ENCODE assay signal across 1 cellular context in genomic region chr17:77470800-77471733, GRCh38.
TF ChIP-seq lines count a peak whose summit lies in the region.

No MANE protein-coding gene starts in this region.

TF ChIP-seq in K562, 482 proteins besides CTCF, POLR2A, EP300 and RAD21 (continued from another document):
- TF ChIP-seq ZNF740 (CRISPR knock-in tag; IDR thresholded peaks at IDR 0.05) (no peak), ZNF740 (tag; IDR thresholded peaks at IDR 0.05) (peak in 1 of 2 experiments; percentile 25; a peak in 1 of 4 replicates), MAFG (tag; conservative IDR thresholded peaks at IDR 0.05) (no peak), HMGN3 (IDR thresholded peaks at IDR 0.05; ENCODE audit: borderline replicate concordance, extremely low read depth, insufficient read length, low read depth, low read length) (no peak), BRD4 (IDR thresholded peaks at IDR 0.05) (no peak), PKNOX1 (IDR thresholded peaks at IDR 0.05) (peak; percentile 90), PHB (CRISPR knock-in tag; IDR thresholded peaks at IDR 0.05) (no peak), L3MBTL2 (IDR thresholded peaks at IDR 0.05) (no peak), ZNF143 (CRISPR knock-in tag; IDR thresholded peaks at IDR 0.05) (no peak), ARID1B (IDR thresholded peaks at IDR 0.05) (peak; percentile 83), MYC (IDR thresholded peaks at IDR 0.05; ENCODE audit: low read depth, low read length) (peak; percentile 16; the same call in 1 of the 2 replicates), MYC (CRISPR knock-in tag; IDR thresholded peaks at IDR 0.05; ENCODE audit: borderline replicate concordance, low read depth) (no peak), ZNF639 (CRISPR knock-in tag; conservative IDR thresholded peaks at IDR 0.05 in 1 of 2, IDR thresholded peaks at IDR 0.05 in 1 of 2) (no peak), ELF1 (tag; IDR thresholded peaks at IDR 0.05) (no peak), CREM (IDR thresholded peaks at IDR 0.05; ENCODE audit: low read depth) (peak; percentile 44; the same call in 1 of the 2 replicates), SNRNP70 (optimal IDR thresholded peaks at IDR 0.05; ENCODE audit: low read depth, low read length) (no peak), RERE (CRISPR knock-in tag; IDR thresholded peaks at IDR 0.05; ENCODE audit: borderline replicate concordance) (no peak), ZNF584 (CRISPR knock-in tag; IDR thresholded peaks at IDR 0.05; ENCODE audit: low read depth) (peak; percentile 66; the same call in 1 of the 2 replicates), MECOM (CRISPR knock-in tag; IDR thresholded peaks at IDR 0.05) (peak; percentile 78; the same call in 1 of the 2 replicates), MYNN (IDR thresholded peaks at IDR 0.05) (no peak), MYNN (CRISPR knock-in tag; IDR thresholded peaks at IDR 0.05) (no peak), ZFP91 (CRISPR knock-in tag; IDR thresholded peaks at IDR 0.05) (no peak), GABPB2 (CRISPR knock-in tag; conservative IDR thresholded peaks at IDR 0.05) (no peak), OTX1 (CRISPR knock-in tag; IDR thresholded peaks at IDR 0.05) (no peak), MAZ (CRISPR knock-in tag; conservative IDR thresholded peaks at IDR 0.05 in 1 of 2, IDR thresholded peaks at IDR 0.05 in 1 of 2) (peak; percentile 14 to 68; a peak in 1 of 4 replicates), DPF2 (IDR thresholded peaks at IDR 0.05) (peak; percentile 81), VEZF1 (CRISPR knock-in tag; IDR thresholded peaks at IDR 0.05) (peak; percentile 89), RBM39 (optimal IDR thresholded peaks at IDR 0.05; ENCODE audit: low read depth, low read length) (no peak), POLR2G (IDR thresholded peaks at IDR 0.05; ENCODE audit: low read depth, low read length) (0 out of 2 replicates have a peak, but pooled peaks have one; percentile 19), MLLT1 (IDR thresholded peaks at IDR 0.05) (no peak), SMAD4 (CRISPR knock-in tag; conservative IDR thresholded peaks at IDR 0.05) (peak; percentile 63), RCOR1 (IDR thresholded peaks at IDR 0.05; ENCODE audit: borderline replicate concordance in 1 of 2, low read depth in 2 of 2, low read length in 2 of 2) (peak in 1 of 2 experiments; percentile 76; a peak in 1 of 4 replicates), KLF16 (IDR thresholded peaks at IDR 0.05) (peak; percentile 27; the same call in 1 of the 2 replicates), TRIM24 (IDR thresholded peaks at IDR 0.05) (peak; percentile 66 to 76; a peak in 3 of 4 replicates), ARID4B (CRISPR knock-in tag; IDR thresholded peaks at IDR 0.05) (peak; percentile 28; the same call in 1 of the 2 replicates), TBL1XR1 (IDR thresholded peaks at IDR 0.05; ENCODE audit: low read length in 2 of 2) (peak in 1 of 2 experiments; percentile 34; a peak in 1 of 4 replicates), BRD9 (IDR thresholded peaks at IDR 0.05; ENCODE audit: low read depth, partially characterized antibody) (no peak), FOXJ2 (tag; IDR thresholded peaks at IDR 0.05) (peak; percentile 83)
